Comparison of ENCODE assay signal across 13 cellular contexts in the genomic region with DNA sequence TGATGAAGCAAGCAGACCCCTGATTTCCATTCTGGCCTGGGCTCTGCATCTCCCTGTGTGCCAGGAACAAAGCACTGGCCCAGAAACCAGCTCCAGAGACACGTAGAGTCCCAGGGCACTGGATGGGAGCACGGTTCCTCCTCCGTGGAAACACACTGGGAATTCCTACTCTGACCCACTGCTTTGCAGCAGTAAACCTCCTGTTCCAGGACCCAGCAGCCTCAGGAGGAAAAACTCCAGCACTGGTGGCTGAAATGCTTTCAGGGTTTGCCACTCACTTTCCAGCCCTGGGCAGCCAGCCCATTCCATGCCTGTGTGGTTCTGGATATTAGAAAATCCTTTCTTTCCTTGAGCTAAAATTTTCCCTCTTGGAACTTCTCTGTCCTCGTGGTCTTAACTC. TPM values are rescaled to one million over a fixed set of nuclear protein-coding genes. Genes with fewer than 3 reads are reported as not detected.
A peak's percentile ranks its signal among the peaks of the same experiment; 100 is the strongest.
DNase-seq lines count a peak whose midpoint lies in the region; ATAC-seq lines count a peak whose summit lies in the region.
"Had no signal": no experiment of that assay in that cellular context is flagged by ENCODE, and none has a peak within 500 bp of the region (broad histone marks: within the 10 kb centered on the region; RNA-seq: fewer than 3 reads in every experiment).

No MANE protein-coding gene starts in this region.

- WGBS in mesodermal cell (ENCODE audit: insufficient coverage in 2 of 2), 2 experiments, result 87 to 90% methylated on average over 3 of the region's 4 CpGs

- H3K27ac ChIP-seq in mesodermal cell (ENCODE audit: low read depth, low read length, severe bottlenecking), result peak overlapping the region; percentile 89
- H3K27ac ChIP-seq in stomach smooth muscle (ENCODE audit: low read length), result peak overlapping the region; percentile 70
- H3K27ac ChIP-seq: C4-2B had no signal

- H3K9me3 ChIP-seq in mesodermal cell (ENCODE audit: control insufficient read depth, low read length) (no peaks in the 10 kb centered on the region), stomach smooth muscle (ENCODE audit: control insufficient read depth in 2 of 2, low read length in 2 of 2) (no peaks in the 10 kb centered on the region)

- DNase-seq in amygdala (lab: John Stamatoyannopoulos, UW) (peak in 47 of 56 donors; percentile 12 to 82 (median 50)), fibroblast of peridontal ligament (ENCODE audit: extremely low read depth) (peak; percentile 28), NCI-H187 treated with DMSO at 0.1 percent for 48 hours (lab: John Stamatoyannopoulos, UW) (no peak), GM19240 (ENCODE audit: insufficient read length, low spot score) (no peak)
- no peak for DNase-seq in activated CD4-positive, alpha-beta T cell treated with anti-CD3 and anti-CD28 coated beads for 48 hours
- DNase-seq: activated effector memory CD4-positive, alpha-beta T cell treated with anti-CD3 and anti-CD28 coated beads, Interleukin-2, amount 50 U/mL, for 16 hours; NCI-H1417; NCI-H226; stimulated activated CD4-positive, alpha-beta T cell treated with anti-CD3 and anti-CD28 coated beads, Interleukin-4, amount 100 ng/mL, for 24 hours had no signal

- peak overlapping the region; percentile 36 to 51 for H3K9ac ChIP-seq in stomach smooth muscle (ENCODE audit: low read length in 2 of 2)

- H3K36me3 ChIP-seq in mesodermal cell (ENCODE audit: control insufficient read depth, insufficient read depth, low read length), result peaks cover 13% of the 10 kb centered on the region
- no peaks in the 10 kb centered on the region for H3K36me3 ChIP-seq in stomach smooth muscle (ENCODE audit: control insufficient read depth in 2 of 2, insufficient read depth in 2 of 2, low read length in 2 of 2)

- H3K4me1 ChIP-seq in mesodermal cell (ENCODE audit: control insufficient read depth, insufficient read depth, low read length, poor library complexity, severe bottlenecking), result peaks cover 48% of the 10 kb centered on the region
- peaks cover 28% of the 10 kb centered on the region for H3K4me1 ChIP-seq in stomach smooth muscle (ENCODE audit: control insufficient read depth, insufficient read depth, low read length)

- H3K4me3 ChIP-seq in mesodermal cell (ENCODE audit: extremely low read depth, insufficient read depth, low read length, poor library complexity, severe bottlenecking) (no peak overlapping the region), stomach smooth muscle (ENCODE audit: low read length in 2 of 2) (peak overlapping the region; percentile 35 to 40)

- ATAC-seq in HG02571 (IDR thresholded peaks at IDR 0.05; ENCODE audit: unreplicated experiment), result no peak

- H3K27me3 ChIP-seq in stomach smooth muscle (ENCODE audit: control insufficient read depth in 1 of 2, insufficient read depth in 2 of 2, low read length in 2 of 2), result no peaks in the 10 kb centered on the region

RNA-seq across cellular contexts. Expression of gene FAM171A1, which starts 58.1 kb away (rescaled TPM):
- 57.8 TPM for polyA plus RNA-seq in mesodermal cell (2013, experiment 1 of 2)
- polyA plus RNA-seq in mesodermal cell (2013, experiment 2 of 2), result 49.5 TPM

Comparison
In these comparisons a context has a peak if more than half of its experiments do, and no peak if none do; other contexts are left out.
1. DNase-seq: peak in amygdala (47 of 56) and fibroblast of peridontal ligament (single experiment); none in NCI-H187 treated with DMSO at 0.1 percent for 48 hours (single experiment), activated CD4-positive, alpha-beta T cell treated with anti-CD3 and anti-CD28 coated beads for 48 hours (single experiment) and GM19240 (single experiment).